In the genomic region with DNA sequence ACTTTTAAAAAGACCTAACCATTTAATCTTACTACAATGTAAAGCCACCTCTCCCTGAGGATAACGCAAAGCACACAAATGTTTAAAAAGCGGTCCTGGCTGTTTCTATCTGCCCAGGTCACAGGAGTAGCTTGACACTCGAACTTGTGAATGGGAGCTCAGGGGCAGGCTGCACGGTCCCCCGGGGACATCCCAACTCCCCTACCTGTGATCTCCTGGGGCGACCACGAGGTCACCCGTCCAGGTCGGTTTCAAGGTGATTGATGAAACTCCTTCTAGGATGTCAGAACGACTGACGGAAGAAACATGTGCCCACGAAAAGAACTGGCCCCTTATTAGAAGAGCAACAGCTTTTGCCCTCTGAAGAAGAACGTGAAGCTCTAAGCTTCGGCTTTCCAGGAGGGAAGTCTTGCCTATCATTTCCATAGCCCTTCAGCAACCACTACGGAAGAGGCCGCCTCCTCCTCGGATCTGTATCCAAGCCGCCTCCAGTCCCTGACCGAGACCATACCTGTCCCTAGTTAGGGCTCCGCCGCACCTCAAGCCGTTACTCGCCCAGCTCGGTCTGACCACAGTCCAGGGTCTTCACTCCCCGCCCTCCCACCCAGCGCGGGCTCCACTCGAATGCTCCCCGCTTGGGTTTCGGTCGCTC, we compare ENCODE assay signal across 8 cellular contexts. TPM values are rescaled to one million over a fixed set of nuclear protein-coding genes. Genes with fewer than 3 reads are reported as not detected.
DNase-seq lines count a peak whose midpoint lies in the region; ATAC-seq lines count a peak whose summit lies in the region.

No MANE protein-coding gene starts in this region.

- peak overlapping the region; percentile 100 for H3K27ac Mint-ChIP-seq in activated T-helper 17 cell treated with anti-CD3 and anti-CD28 coated beads, Interleukin-2, amount 50 U/mL, for 72 hours

- peaks cover 22% of the 10 kb centered on the region for H3K79me2 ChIP-seq in Karpas-422 (ENCODE audit: low read length)

- H3K9ac ChIP-seq in Karpas-422 (ENCODE audit: low read length): peak overlapping the region; percentile 97

- H3K4me1 Mint-ChIP-seq in activated T-helper 17 cell treated with anti-CD3 and anti-CD28 coated beads, Interleukin-2, amount 50 U/mL, for 72 hours: peaks cover 15% of the 10 kb centered on the region

- no peak overlapping the region for H2AFZ ChIP-seq in Karpas-422 (ENCODE audit: low read length)

- H3K27me3 Mint-ChIP-seq in activated T-helper 17 cell treated with anti-CD3 and anti-CD28 coated beads, Interleukin-2, amount 50 U/mL, for 72 hours: no peaks in the 10 kb centered on the region

- H3K27me3 ChIP-seq in Karpas-422 (ENCODE audit: low read length): no peaks in the 10 kb centered on the region

- peak overlapping the region; percentile 58 for H3K27ac ChIP-seq in Karpas-422 (ENCODE audit: low read length)

- H3K4me1 ChIP-seq in Karpas-422 (ENCODE audit: low read length): peaks cover 35% of the 10 kb centered on the region

- H3K4me3 Mint-ChIP-seq in activated T-helper 17 cell treated with anti-CD3 and anti-CD28 coated beads, Interleukin-2, amount 50 U/mL, for 72 hours: peak overlapping the region; percentile 98

- H4K20me1 ChIP-seq in Karpas-422 (ENCODE audit: insufficient read depth, low read depth, low read length): peaks cover 31% of the 10 kb centered on the region

- H3K4me2 ChIP-seq in Karpas-422 (ENCODE audit: low read depth, low read length, poor library complexity, severe bottlenecking): peak overlapping the region; percentile 82

- no peaks in the 10 kb centered on the region for H3K9me3 Mint-ChIP-seq in activated T-helper 17 cell treated with anti-CD3 and anti-CD28 coated beads, Interleukin-2, amount 50 U/mL, for 72 hours

- peak; percentile 3 for DNase-seq in GM19238 (ENCODE audit: insufficient read length, low spot score)
- peak; percentile 62 for DNase-seq in Karpas-422
- DNase-seq in Right ventricle myocardium superior: no peak
- peak; percentile 10 for DNase-seq in renal cortical epithelial cell (ENCODE audit: low read depth)
- no peak for DNase-seq in NCI-H526 treated with DMSO at 0.1 percent for 48 hours (lab: John Stamatoyannopoulos, UW)
- no peak for DNase-seq in effector CD8-positive, alpha-beta T cell (lab: John Stamatoyannopoulos, UW)
- DNase-seq in SHP77 treated with DMSO at 0.1 percent for 48 hours (lab: John Stamatoyannopoulos, UW): no peak

- peaks cover 41% of the 10 kb centered on the region for H3K36me3 ChIP-seq in Karpas-422 (ENCODE audit: insufficient read depth, low read length)

- intact Hi-C loops in Right ventricle myocardium superior (cut with DNase I): no loop called here

- peak overlapping the region; percentile 80 for H3K4me3 ChIP-seq in Karpas-422 (ENCODE audit: low read length)

- ATAC-seq in activated T-helper 17 cell treated with anti-CD3 and anti-CD28 coated beads, Interleukin-2, amount 50 U/mL, for 72 hours (replicated peaks): no peak
- ATAC-seq in Right ventricle myocardium superior (ENCODE audit: poor library complexity): peak; percentile 10

- no peaks in the 10 kb centered on the region for H3K9me2 ChIP-seq in Karpas-422 (replicated peaks; ENCODE audit: insufficient read depth, low read length)

- H3K9me3 ChIP-seq in Karpas-422 (ENCODE audit: low read length): no peaks in the 10 kb centered on the region

- peaks cover 59% of the 10 kb centered on the region for H3K36me3 Mint-ChIP-seq in activated T-helper 17 cell treated with anti-CD3 and anti-CD28 coated beads, Interleukin-2, amount 50 U/mL, for 72 hours (ENCODE audit: low read depth)

RNA-seq across cellular contexts. Expression of gene CYCS, which starts 0.4 kb away (rescaled TPM):
- 43.9 and 102 TPM in 2 replicates for total RNA-seq in Karpas-422 (2014; rRNA removed; shearing (Covaris generic); ENCODE audit: low replicate concordance)
- 100 to 1,000 TPM; 105 to 234 TPM for total RNA-seq in activated T-helper 17 cell treated with anti-CD3 and anti-CD28 coated beads, Interleukin-2, amount 50 U/mL, for 72 hours
- total RNA-seq in Right ventricle myocardium superior (698 TPM), renal cortical epithelial cell (62.9 and 127 TPM in 2 replicates)

Comparison
In these comparisons a context has a peak if more than half of its experiments do, and no peak if none do; other contexts are left out.
1. DNase-seq: peak in GM19238 (single experiment), Karpas-422 (single experiment) and renal cortical epithelial cell (single experiment); none in Right ventricle myocardium superior (single experiment), NCI-H526 treated with DMSO at 0.1 percent for 48 hours (single experiment), effector CD8-positive, alpha-beta T cell (single experiment) and SHP77 treated with DMSO at 0.1 percent for 48 hours (single experiment).